18 cellular contexts compared by ENCODE assay signal in the genomic region with DNA sequence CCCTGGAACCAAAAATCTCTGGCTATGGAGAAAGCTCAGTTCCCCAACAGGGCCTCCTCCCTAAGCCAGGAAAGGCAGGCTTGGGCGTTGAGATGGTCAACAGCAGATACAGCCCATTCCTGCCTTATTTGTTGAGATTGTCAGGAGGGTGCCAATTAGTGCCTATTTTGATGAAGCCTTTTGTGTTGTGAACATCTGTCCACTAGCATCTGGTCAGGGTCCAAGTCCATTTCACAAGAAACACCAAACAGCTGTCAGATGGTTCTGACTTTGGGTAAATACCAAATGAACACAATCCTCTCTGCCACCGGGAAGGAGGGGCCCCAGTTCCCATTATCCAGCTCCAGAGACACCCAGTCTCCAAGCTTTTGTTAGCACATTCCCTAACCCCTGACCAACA. TPM values are rescaled to one million over a fixed set of nuclear protein-coding genes. Genes with fewer than 3 reads are reported as not detected.
DNase-seq lines count a peak whose midpoint lies in the region; ATAC-seq and TF ChIP-seq lines count a peak whose summit lies in the region.
"Had no signal": no experiment of that assay in that cellular context is flagged by ENCODE, and none has a peak within 500 bp of the region (broad histone marks: within the 10 kb centered on the region; RNA-seq: fewer than 3 reads in every experiment).

No MANE protein-coding gene starts in this region.

- peaks cover 77% of the 10 kb centered on the region for H3K4me1 ChIP-seq in iPS-20b (ENCODE audit: insufficient read depth, low read length)
- H3K4me1 ChIP-seq in tibial nerve, result peaks cover 0 to 14% (median 2%) of the 10 kb centered on the region in 4 donors
- H3K4me1 ChIP-seq in suprapubic skin, result peaks cover 6% of the 10 kb centered on the region
- peaks cover 0 to 63% (median 26%) of the 10 kb centered on the region in 4 donors for H3K4me1 ChIP-seq in sigmoid colon
- H3K4me1 ChIP-seq: thyroid gland had no signal

- H3K4me3 ChIP-seq in iPS-20b (ENCODE audit: low read length), result 0 out of 2 replicates have a peak overlapping the region, but pooled peaks have one; percentile 6
- no peak overlapping the region for H3K4me3 ChIP-seq in tibial nerve
- H3K4me3 ChIP-seq in suprapubic skin, result no peak overlapping the region
- no peak overlapping the region for H3K4me3 ChIP-seq in sigmoid colon
- H3K4me3 ChIP-seq: body of pancreas, heart left ventricle, thyroid gland had no signal

- no peak for ATAC-seq in GM19324 (IDR thresholded peaks at IDR 0.05; ENCODE audit: low FRiP score, unreplicated experiment)
- ATAC-seq: body of pancreas, esophagus mucosa, heart left ventricle had no signal

- intact Hi-C loops in sigmoid colon (cut with DNase I), result no loop called here

- H3K9me3 ChIP-seq in iPS-20b (ENCODE audit: insufficient read depth, low read depth, low read length), result no peaks in the 10 kb centered on the region
- H3K9me3 ChIP-seq in tibial nerve, result no peaks in the 10 kb centered on the region
- H3K9me3 ChIP-seq in suprapubic skin, result no peaks in the 10 kb centered on the region
- H3K9me3 ChIP-seq in sigmoid colon, result no peaks in the 10 kb centered on the region
- H3K9me3 ChIP-seq: body of pancreas, heart left ventricle, thyroid gland had no signal

- DNase-seq in NCI-H2081 (lab: John Stamatoyannopoulos, UW), result peak; percentile 29 to 79
- no peak for DNase-seq in NCI-H2081 treated with DMSO at 0.1 percent for 48 hours (lab: John Stamatoyannopoulos, UW)
- peak; percentile 100 for DNase-seq in NCI-H69 (lab: John Stamatoyannopoulos, UW)
- no peak for DNase-seq in tibial nerve (ENCODE audit: low spot score in 2 of 2)
- no peak for DNase-seq in suprapubic skin (ENCODE audit: low spot score in 2 of 2)
- DNase-seq in sigmoid colon, result no peak
- DNase-seq: activated naive CD4-positive, alpha-beta T cell treated with anti-CD3 and anti-CD28 coated beads for 36 hours; body of pancreas; heart left ventricle; KBM-7; NCI-H1048; NCI-H774; stimulated activated CD4-positive, alpha-beta T cell treated with anti-CD3 and anti-CD28 coated beads, Interleukin-4, amount 100 ng/mL, for 24 hours; stimulated activated CD8-positive, alpha-beta memory T cell treated with anti-CD3 and anti-CD28 coated beads, Interleukin-4, amount 100 ng/mL, for 48 hours; thyroid gland had no signal

- TF ChIP-seq CTCF in tibial nerve (IDR thresholded peaks at IDR 0.05) (no peak), suprapubic skin (IDR thresholded peaks at IDR 0.05) (no peak), sigmoid colon (IDR thresholded peaks at IDR 0.05) (no peak)

- 66 to 68% methylated on average over 2 of the region's 2 CpGs for WGBS in tibial nerve, 2 donors
- WGBS in suprapubic skin, result 43% methylated on average over 2 of the region's 2 CpGs
- WGBS in sigmoid colon, 2 donors, result 28 to 68% methylated on average over 2 of the region's 2 CpGs

- peaks cover 10% of the 10 kb centered on the region for H3K36me3 ChIP-seq in iPS-20b (ENCODE audit: insufficient read depth, low read depth, low read length)
- no peaks in the 10 kb centered on the region for H3K36me3 ChIP-seq in tibial nerve
- no peaks in the 10 kb centered on the region for H3K36me3 ChIP-seq in suprapubic skin
- no peaks in the 10 kb centered on the region for H3K36me3 ChIP-seq in sigmoid colon
- H3K36me3 ChIP-seq: heart left ventricle, thyroid gland had no signal

- H3K27me3 ChIP-seq in iPS-20b (ENCODE audit: insufficient read depth, low read length) (no peaks in the 10 kb centered on the region), tibial nerve (no peaks in the 10 kb centered on the region), suprapubic skin (no peaks in the 10 kb centered on the region), sigmoid colon (no peaks in the 10 kb centered on the region)
- H3K27me3 ChIP-seq: body of pancreas, heart left ventricle, thyroid gland had no signal

- TF ChIP-seq POLR2A in tibial nerve (IDR thresholded peaks at IDR 0.05) (no peak), suprapubic skin (IDR thresholded peaks at IDR 0.05) (no peak), sigmoid colon (IDR thresholded peaks at IDR 0.05) (no peak)

- TF ChIP-seq EP300 in tibial nerve (IDR thresholded peaks at IDR 0.05), result no peak
- no peak for TF ChIP-seq EP300 in suprapubic skin (IDR thresholded peaks at IDR 0.05)
- no peak for TF ChIP-seq EP300 in sigmoid colon (IDR thresholded peaks at IDR 0.05)

- no peak overlapping the region for H3K9ac ChIP-seq in iPS-20b (ENCODE audit: low read depth, low read length)

- H3K27ac ChIP-seq in iPS-20b (ENCODE audit: low read length) (no peak overlapping the region), tibial nerve (peak overlapping the region in 3 of 4 donors; percentile 40 to 87 (median 82)), suprapubic skin (no peak overlapping the region), sigmoid colon (peak overlapping the region in 1 of 4 donors; percentile 26)
- H3K27ac ChIP-seq: thyroid gland had no signal

RNA-seq across cellular contexts. Expression of gene SEMA6A, which starts 19.9 kb away (rescaled TPM):
- total RNA-seq in tibial nerve (10 to 100 TPM; 13.6 to 25.1 (median 21.4) TPM), suprapubic skin (10 to 100 TPM in 3 of 4 donors, 1 to 10 TPM in 1; 7.4 to 27.8 (median 15.5) TPM), sigmoid colon (10 to 100 TPM; 25.0 to 55.7 (median 39.5) TPM)
- 10 to 100 TPM in 1 of 3 donors, 1 to 10 TPM in 2; 4.9 to 16.3 (median 8.4) TPM for polyA plus RNA-seq in sigmoid colon

Comparison
In these comparisons a context has a peak if more than half of its experiments do, and no peak if none do; other contexts are left out.
1. DNase-seq: peak in NCI-H2081 (2 of 2) and NCI-H69 (single experiment); none in NCI-H2081 treated with DMSO at 0.1 percent for 48 hours (single experiment), tibial nerve (0 of 2), suprapubic skin (0 of 2) and sigmoid colon (single experiment).
2. H3K27ac ChIP-seq: peak in tibial nerve (3 of 4); none in iPS-20b (single experiment) and suprapubic skin (single experiment).